In genomic region chr14:29527286-29527685, GRCh38 we compare ENCODE assay signal across 17 cellular contexts.
"Had no signal": no experiment of that assay in that cellular context is flagged by ENCODE, and none has a peak within 500 bp of the region (broad histone marks: within the 10 kb centered on the region; RNA-seq: fewer than 3 reads in every experiment).

No MANE protein-coding gene starts in this region.

- H3K36me3 ChIP-seq: SJSA1 had no signal

- H3K4me3 ChIP-seq: SJSA1, SK-N-MC had no signal

- H3K27ac ChIP-seq: SJSA1, SK-N-MC had no signal

- FAIRE-seq: RCC 7860 had no signal

- DNase-seq: KBM-7, MV-4-11, NCI-H1048, NCI-H1105, NCI-H1436 treated with DMSO at 0.1 percent for 48 hours, NCI-H1694, NCI-H187 treated with DMSO at 0.1 percent for 48 hours, NCI-H2029 treated with DMSO at 0.1 percent for 48 hours, NCI-H524, NCI-H774, Right ventricle myocardium superior, RPMI8226, SIG-M5, SW 1271 had no signal

- H3K27me3 ChIP-seq: SJSA1 had no signal

- H3K9me3 ChIP-seq: SJSA1 had no signal

- H3K4me1 ChIP-seq: SJSA1 had no signal
